Comparison of ENCODE assay signal across 24 cellular contexts in the genomic region with DNA sequence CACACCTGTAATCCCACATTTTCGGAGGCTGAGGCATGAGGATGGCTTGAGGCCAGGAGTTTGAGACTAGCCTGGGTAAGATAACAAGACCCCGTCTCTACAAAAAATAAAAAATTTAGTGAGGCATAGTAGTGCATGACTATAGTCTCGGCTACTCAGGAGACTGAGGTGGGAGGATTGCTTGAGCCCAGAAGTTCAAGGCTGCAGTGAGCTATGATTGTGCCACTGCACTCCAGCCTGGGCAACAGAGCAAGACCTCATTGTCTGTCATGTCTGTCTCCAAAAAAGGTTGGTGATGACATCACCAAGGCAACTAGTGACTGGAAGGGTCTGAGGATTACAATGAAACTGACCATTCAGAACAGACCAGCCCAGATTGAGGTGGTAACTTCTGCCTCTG.
"Had no signal": no experiment of that assay in that cellular context is flagged by ENCODE, and none has a peak within 500 bp of the region (broad histone marks: within the 10 kb centered on the region; RNA-seq: fewer than 3 reads in every experiment).

No MANE protein-coding gene starts in this region.

- H3K4me3 ChIP-seq: coronary artery, hepatocyte, lung, prostate gland, spleen, thoracic aorta, transverse colon had no signal

- H3K9me3 ChIP-seq: prostate gland, thoracic aorta, transverse colon had no signal

- H3K27me3 ChIP-seq: hepatocyte, transverse colon had no signal

- H3K27ac ChIP-seq: coronary artery, hepatocyte, parathyroid adenoma, prostate gland, spleen, thoracic aorta, transverse colon had no signal

- DNase-seq: effector CD4-positive, alpha-beta T cell; endodermal cell; erythroblast; foreskin melanocyte; head of caudate nucleus; left colon; left ventricle myocardium superior; mesendoderm; naive B cell; spleen; stimulated activated CD4-positive, alpha-beta T cell treated with anti-CD3 and anti-CD28 coated beads, Interleukin-15, amount 100 ng/mL, for 24 hours; stimulated activated CD4-positive, alpha-beta T cell treated with anti-CD3 and anti-CD28 coated beads, Interleukin-1b, Interleukin-23, amount 100 ng/mL, for 48 hours; stimulated activated CD4-positive, alpha-beta T cell treated with anti-CD3 and anti-CD28 coated beads, Interleukin-4, amount 100 ng/mL, for 24 hours; stimulated activated naive CD8-positive, alpha-beta T cell treated with anti-CD3 and anti-CD28 coated beads, Interleukin-15, amount 100 ng/mL, for 72 hours; transverse colon had no signal

- H3K79me2 ChIP-seq: hepatocyte, parathyroid adenoma had no signal

- H3K9ac ChIP-seq: parathyroid adenoma had no signal

- ATAC-seq: left colon; left ventricle myocardium superior; sciatic nerve; stimulated activated memory B cell treated with anti-CD40 and anti-IgM and Interleukin-4, amounts not matched to agents 10 μg/mL and 1 μg/mL and 100 μg/mL, for 72 hours; stimulated activated naive CD8-positive, alpha-beta T cell treated with anti-CD3 and anti-CD28 coated beads, Interleukin-15, amount 100 ng/mL, for 72 hours had no signal

- H2AFZ ChIP-seq: hepatocyte, parathyroid adenoma had no signal

- H3K4me2 ChIP-seq: hepatocyte had no signal

- H3K4me1 ChIP-seq: parathyroid adenoma, prostate gland, spleen, transverse colon had no signal

- H3K36me3 ChIP-seq: prostate gland, spleen, thoracic aorta, transverse colon had no signal

- FAIRE-seq: endothelial cell of umbilical vein had no signal
